8 cellular contexts compared by ENCODE assay signal in the genomic region with DNA sequence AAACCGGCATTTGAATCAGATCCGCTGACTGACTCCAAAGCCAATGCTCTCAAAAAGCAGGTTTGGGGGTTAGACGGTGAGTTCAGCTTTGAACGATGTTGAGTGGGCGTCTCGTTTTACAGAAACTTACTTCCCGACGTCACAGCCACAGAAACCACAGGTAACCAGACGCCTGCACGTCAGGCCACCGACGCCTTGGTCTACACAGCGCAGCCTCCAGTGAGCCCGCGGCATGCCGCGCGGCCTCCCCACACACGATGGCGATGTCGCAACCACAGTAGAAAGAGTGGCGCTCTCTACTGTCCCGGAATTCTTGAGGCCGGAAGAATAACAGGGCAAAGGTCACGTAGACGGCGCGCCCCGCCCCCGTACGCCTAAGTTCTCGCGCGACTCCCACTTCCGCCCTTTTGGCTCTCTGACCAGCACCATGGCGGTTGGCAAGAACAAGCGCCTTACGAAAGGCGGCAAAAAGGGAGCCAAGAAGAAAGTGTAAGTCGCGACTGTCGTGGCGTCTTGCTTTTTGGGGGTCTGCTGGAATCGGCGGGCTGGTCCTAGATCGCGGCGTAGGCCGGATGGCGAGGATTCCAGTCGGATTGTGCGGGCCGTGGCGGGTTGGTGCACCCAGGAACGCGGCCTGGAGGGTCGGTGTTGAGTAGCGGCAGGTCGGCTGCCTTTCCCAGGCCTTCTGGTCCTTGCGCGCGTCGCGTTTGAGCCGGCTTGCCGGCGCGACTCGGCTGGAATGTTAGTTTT. TPM values are rescaled to one million over a fixed set of nuclear protein-coding genes. Genes with fewer than 3 reads are reported as not detected.
DNase-seq lines count a peak whose midpoint lies in the region; ATAC-seq, FAIRE-seq and TF ChIP-seq lines count a peak whose summit lies in the region.

TSS of gene RPS3A (plus strand) at position 403 of the 750 bp plus-strand sequence. CDS start at position 428, 25 bp downstream.

- H3K4me1 ChIP-seq in H1 (replicated peaks in 1 of 4; ENCODE audit: control insufficient read depth in 3 of 4, insufficient read depth in 4 of 4, low read length in 3 of 4) = peaks cover 0 to 1% (median 0%) of the 10 kb centered on the region in 4 experiments; a peak in 1 of 7 replicates
- no peaks in the 10 kb centered on the region for H3K4me1 ChIP-seq in mesendoderm (ENCODE audit: control insufficient read depth, low read depth, low read length)

- TF ChIP-seq POLR2A in H1 (IDR thresholded peaks at IDR 0.05; ENCODE audit: control extremely low read depth in 1 of 2, low read depth in 2 of 2, low read length in 2 of 2) = peak; percentile 99 to 100

- H2AK5ac ChIP-seq in H1 (ENCODE audit: low read depth, low read length) (peak within 1 kb of the TSS; percentile 88), mesendoderm (ENCODE audit: low read length) (peak within 1 kb of the TSS; percentile 100)

- H2BK12ac ChIP-seq in H1 (ENCODE audit: low read depth, low read length) = peak within 1 kb of the TSS; percentile 93

- peak; percentile 96 for DNase-seq in COLO829 (ENCODE audit: low spot score)
- DNase-seq in HT-29 (ENCODE audit: low spot score) = peak; percentile 98
- peak; percentile 93 to 97 for DNase-seq in NOMO-1 (lab: John Stamatoyannopoulos, UW; ENCODE audit: unreplicated experiment in 2 of 2)
- DNase-seq in activated CD8-positive, alpha-beta memory T cell treated with anti-CD3 and anti-CD28 coated beads for 4 hours (ENCODE audit: low read depth in 2 of 2) = peak; percentile 95 to 98
- peak; percentile 96 to 100 for DNase-seq in H1 (ENCODE audit: low read depth in 1 of 2, low spot score in 2 of 2)
- DNase-seq in mesendoderm = peak; percentile 99
- peak; percentile 96 for DNase-seq in stimulated activated CD8-positive, alpha-beta memory T cell treated with anti-CD3 and anti-CD28 coated beads, Interleukin-15, amount 100 ng/mL, for 24 hours (ENCODE audit: low read depth)

- peaks cover 12 to 15% of the 10 kb centered on the region in 2 experiments for H4K20me1 ChIP-seq in H1 (replicated peaks in 1 of 2; ENCODE audit: control insufficient read depth in 1 of 2, insufficient read depth in 2 of 2, low read length in 2 of 2)

- peak; percentile 93 for ATAC-seq in GM19468 (IDR thresholded peaks at IDR 0.05; ENCODE audit: extremely low read depth, unreplicated experiment)

- peak; percentile 84 to 96 (median 84) for TF ChIP-seq CTCF in H1 (IDR thresholded peaks at IDR 0.05; ENCODE audit: control extremely low read depth in 1 of 3, insufficient read depth in 1 of 3, low read depth in 1 of 3, low read length in 3 of 3)

- H3K9ac ChIP-seq in H1 (replicated peaks in 1 of 4; ENCODE audit: extremely low read depth in 1 of 4, low read depth in 3 of 4, low read length in 3 of 4) (peak within 1 kb of the TSS; percentile 98 to 100 (median 98)), mesendoderm (ENCODE audit: low read length) (peak within 1 kb of the TSS; percentile 100)

- peaks cover 6% of the 10 kb centered on the region for H3K23me2 ChIP-seq in H1 (ENCODE audit: low read depth, low read length)

- H3K27ac ChIP-seq in H1 (ENCODE audit: low read depth, low read length) (peak within 1 kb of the TSS; percentile 95), mesendoderm (ENCODE audit: low read depth, low read length) (peak within 1 kb of the TSS; percentile 51)

- H2BK5ac ChIP-seq in H1 (ENCODE audit: low read depth, low read length) = peak within 1 kb of the TSS; percentile 95
- H2BK5ac ChIP-seq in mesendoderm (ENCODE audit: low read length) = peak within 1 kb of the TSS; percentile 95

- H3K56ac ChIP-seq in H1 (replicated peaks; ENCODE audit: insufficient read length, low read depth, low read length) = peak within 1 kb of the TSS; percentile 17
- peak within 1 kb of the TSS; percentile 100 for H3K56ac ChIP-seq in mesendoderm (ENCODE audit: low read length)

- H3K4me2 ChIP-seq in H1 (ENCODE audit: insufficient read depth in 1 of 2, low read depth in 2 of 2, low read length in 2 of 2) = peak within 1 kb of the TSS; percentile 78 to 79
- peak within 1 kb of the TSS; percentile 80 for H3K4me2 ChIP-seq in mesendoderm (ENCODE audit: low read length)

- FAIRE-seq in H1 (lab: Jason Lieb, UNC) = peak; percentile 78

- H3K23ac ChIP-seq in H1 (ENCODE audit: insufficient read length) (peak within 1 kb of the TSS; percentile 54), mesendoderm (ENCODE audit: low read length) (peak within 1 kb of the TSS; percentile 100)

- TF ChIP-seq RAD21 in H1 (IDR thresholded peaks at IDR 0.05 in 1 of 2, conservative IDR thresholded peaks at IDR 0.05 in 1 of 2; ENCODE audit: low read depth in 2 of 2, low read length in 2 of 2) = peak in 1 of 2 experiments; percentile 5; a peak in 1 of 4 replicates

- H2BK15ac ChIP-seq in H1 (ENCODE audit: low read length) (no peak within 1 kb of the TSS), mesendoderm (replicated peaks; ENCODE audit: low read depth) (no peak within 1 kb of the TSS)

- peak within 1 kb of the TSS; percentile 77 to 100 (median 94) for H3K4me3 ChIP-seq in H1 (ENCODE audit: extremely low read depth in 1 of 4, insufficient read depth in 2 of 4, low read depth in 3 of 4, low read length in 4 of 4)
- peak within 1 kb of the TSS; percentile 100 for H3K4me3 ChIP-seq in mesendoderm (ENCODE audit: low read length)

- H2BK120ac ChIP-seq in H1 (replicated peaks; ENCODE audit: low read depth, low read length) (no peak within 1 kb of the TSS), mesendoderm (ENCODE audit: low read depth, low read length) (no peak within 1 kb of the TSS)

- POLR2A ChIA-PET in H1 (lab: Charles Lee; ENCODE audit: partially characterized antibody) = interaction anchor here (0.6 to 9.1 kb wide), 29 partner anchors 10 to 838 kb away, joined by 3 to 145 read pairs (median 5); partner anchors contain the start of genes LRBA and SH3D19

- TF ChIP-seq EP300 in H1 (IDR thresholded peaks at IDR 0.05; ENCODE audit: borderline replicate concordance in 1 of 2, low read depth in 2 of 2, low read length in 2 of 2) = peak in 1 of 2 experiments; percentile 90; a peak in 2 of 3 replicates

- 2% methylated on average over 69 of the region's 69 CpGs; no CpG with 5 or more reads in 1 of the 2 experiments for WGBS in H1 (ENCODE audit: extremely low coverage in 1 of 2, insufficient coverage in 1 of 2, insufficient read length in 1 of 2, insufficient replicate concordance in 2 of 2, low coverage in 1 of 2, low lambda C conversion rate in 2 of 2, missing lambda C conversion rate in 1 of 2), 2 experiments
- WGBS in mesendoderm (ENCODE audit: extremely low coverage, insufficient coverage, low lambda C conversion rate) = no CpG with 5 or more reads among the region's 69 CpGs

- no peaks in the 10 kb centered on the region for H3K9me3 ChIP-seq in H1 (ENCODE audit: insufficient read depth in 2 of 2, low read depth in 1 of 2, low read length in 1 of 2)

- H3K79me2 ChIP-seq in H1 (ENCODE audit: control insufficient read depth in 1 of 2, insufficient read depth in 2 of 2, low read length in 2 of 2) = peaks cover 15 to 36% of the 10 kb centered on the region in 2 experiments
- H3K79me2 ChIP-seq in mesendoderm (ENCODE audit: control insufficient read depth, insufficient read depth, low read length) = peaks cover 25% of the 10 kb centered on the region

- CTCF ChIA-PET in H1 (lab: Charles Lee; ENCODE audit: partially characterized antibody) = interaction anchor here (0.6 to 1.8 kb wide), 9 partner anchors 10 to 88 kb away, joined by 3 to 9 read pairs (median 4); no protein-coding TSS in a partner anchor

- H3K79me1 ChIP-seq in H1 (ENCODE audit: low read depth, low read length) (no peaks in the 10 kb centered on the region), mesendoderm (ENCODE audit: low read length) (no peaks in the 10 kb centered on the region)

- H4K91ac ChIP-seq in H1 (replicated peaks; ENCODE audit: insufficient read length, low read length) = peak within 1 kb of the TSS; percentile 95

- peak within 1 kb of the TSS; percentile 98 for H2AFZ ChIP-seq in H1 (ENCODE audit: low read length)

- peak within 1 kb of the TSS; percentile 99 for H3K4ac ChIP-seq in H1 (replicated peaks; ENCODE audit: insufficient read length, low read depth, low read length)
- peak within 1 kb of the TSS; percentile 62 for H3K4ac ChIP-seq in mesendoderm (ENCODE audit: low read depth, low read length)

- H4K8ac ChIP-seq in H1 (ENCODE audit: extremely low read depth, insufficient read depth, low read length) (peak within 1 kb of the TSS; percentile 99; the same call in 1 of the 2 replicates), mesendoderm (ENCODE audit: low read depth, low read length) (peak within 1 kb of the TSS; percentile 88)

- H3K14ac ChIP-seq in H1 (ENCODE audit: insufficient read length) = peak within 1 kb of the TSS; percentile 12

- H2BK20ac ChIP-seq in H1 (ENCODE audit: low read length) = no peak within 1 kb of the TSS; the same call in 1 of the 2 replicates

- H4K5ac ChIP-seq in H1 (ENCODE audit: insufficient read length, low read depth, low read length) = peak within 1 kb of the TSS; percentile 90
- H4K5ac ChIP-seq in mesendoderm (ENCODE audit: low read length) = peak within 1 kb of the TSS; percentile 47

- peak within 1 kb of the TSS; percentile 100 for H3K18ac ChIP-seq in H1 (ENCODE audit: extremely low read depth, low read length)
- H3K18ac ChIP-seq in mesendoderm (ENCODE audit: low read length) = peak within 1 kb of the TSS; percentile 15

- H3K36me3 ChIP-seq in H1 (ENCODE audit: control insufficient read depth in 2 of 4, insufficient read depth in 4 of 4, low read length in 3 of 4) = peaks cover 23 to 44% (median 36%) of the 10 kb centered on the region in 4 experiments
- peaks cover 3% of the 10 kb centered on the region for H3K36me3 ChIP-seq in mesendoderm (ENCODE audit: control insufficient read depth, insufficient read depth, low read length)

- H3K27me3 ChIP-seq in H1 (replicated peaks in 1 of 4; ENCODE audit: control insufficient read depth in 3 of 4, extremely low read depth in 1 of 4, insufficient read depth in 3 of 4, low read length in 3 of 4) = no peaks in the 10 kb centered on the region
- H3K27me3 ChIP-seq in mesendoderm (ENCODE audit: insufficient read depth, low read length, poor library complexity) = no peaks in the 10 kb centered on the region

TF ChIP-seq in H1, 55 proteins besides CTCF, POLR2A, EP300 and RAD21 (continues in another document):
- TF ChIP-seq RXRA (IDR thresholded peaks at IDR 0.05; ENCODE audit: insufficient read depth, low read depth, low read length) (peak; percentile 90; the same call in 1 of the 2 replicates), SIRT6 (IDR thresholded peaks at IDR 0.05; ENCODE audit: low read length) (no peak)

RNA-seq across cellular contexts. Expression of gene RPS3A, which starts in this region (rescaled TPM):
- total RNA-seq in HT-29 (2014; rRNA removed; shearing (Covaris generic)) = 932 and 1,065 TPM in 2 replicates
- 2,726 and 2,822 TPM in 2 replicates for total RNA-seq in H1 (2021; fragmentation: NEBNext Ultra II Directional; extraction: Animal tissue kit (Norgen Biotek cat#: 25700))
- 1,045 and 2,162 TPM in 2 replicates for polyA plus RNA-seq in H1 (2011; rRNA removed)
- 3,009 TPM for polyA plus RNA-seq in H1 (2011; cell fraction: cytosol; rRNA removed)
- 715 TPM for polyA plus RNA-seq in H1 (2011; cell fraction: nucleus; rRNA removed)
- 2,130 to 2,833 TPM (median 2,413 TPM) in 4 replicates for polyA plus RNA-seq in H1 (2012, experiment 1 of 2)
- polyA plus RNA-seq in H1 (2012, experiment 2 of 2) = 1,665 TPM
- polyA plus RNA-seq in H1 (2013, experiment 1 of 2) = 4,908 TPM
- 4,894 TPM for polyA plus RNA-seq in H1 (2013, experiment 2 of 2)
- polyA minus RNA-seq in H1 (2011; rRNA and poly(A)+ RNA removed) = 503 and 871 TPM in 2 replicates
- 605 TPM for polyA minus RNA-seq in H1 (2011; cell fraction: cytosol; rRNA and poly(A)+ RNA removed)
- polyA minus RNA-seq in H1 (2011; cell fraction: nucleus; rRNA and poly(A)+ RNA removed) = 391 TPM
- polyA plus RNA-seq in mesendoderm (2013, experiment 1 of 2) = 5,197 TPM
- polyA plus RNA-seq in mesendoderm (2013, experiment 2 of 2) = 5,192 TPM

Comparison
In these comparisons a context has a peak if more than half of its experiments do, and no peak if none do; other contexts are left out.
1. Peak in every context shown above with its lines: DNase-seq, ATAC-seq, H3K4me3 ChIP-seq and H3K27ac ChIP-seq.